In the genomic region with DNA sequence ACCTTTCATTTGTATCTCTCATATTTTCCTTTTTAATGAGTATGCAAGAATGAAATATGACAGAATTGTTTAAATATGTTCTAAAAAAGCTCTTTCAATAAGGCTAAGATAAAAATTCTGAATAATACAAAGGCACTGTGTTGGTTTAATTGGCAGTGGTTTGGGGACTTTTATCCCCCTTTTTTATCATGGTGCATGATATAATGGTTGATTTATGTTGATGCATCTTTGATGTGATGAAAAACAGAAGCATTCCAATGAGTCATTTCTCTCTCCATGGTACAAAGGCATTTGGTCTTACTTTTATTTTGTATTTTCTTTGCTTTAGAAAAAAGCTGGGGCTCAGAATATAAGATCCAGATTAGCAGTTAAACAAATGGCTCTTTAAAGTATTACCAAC, we compare ENCODE assay signal across 1 cellular context.
TF ChIP-seq lines count a peak whose summit lies in the region.

No MANE protein-coding gene starts in this region.

TF ChIP-seq in SK-N-SH treated with all-trans-retinoic acid at 6 μM for 48 hours, 23 proteins besides CTCF, POLR2A, EP300 and RAD21 (continued from another document):
- TF ChIP-seq, protein P1, sequence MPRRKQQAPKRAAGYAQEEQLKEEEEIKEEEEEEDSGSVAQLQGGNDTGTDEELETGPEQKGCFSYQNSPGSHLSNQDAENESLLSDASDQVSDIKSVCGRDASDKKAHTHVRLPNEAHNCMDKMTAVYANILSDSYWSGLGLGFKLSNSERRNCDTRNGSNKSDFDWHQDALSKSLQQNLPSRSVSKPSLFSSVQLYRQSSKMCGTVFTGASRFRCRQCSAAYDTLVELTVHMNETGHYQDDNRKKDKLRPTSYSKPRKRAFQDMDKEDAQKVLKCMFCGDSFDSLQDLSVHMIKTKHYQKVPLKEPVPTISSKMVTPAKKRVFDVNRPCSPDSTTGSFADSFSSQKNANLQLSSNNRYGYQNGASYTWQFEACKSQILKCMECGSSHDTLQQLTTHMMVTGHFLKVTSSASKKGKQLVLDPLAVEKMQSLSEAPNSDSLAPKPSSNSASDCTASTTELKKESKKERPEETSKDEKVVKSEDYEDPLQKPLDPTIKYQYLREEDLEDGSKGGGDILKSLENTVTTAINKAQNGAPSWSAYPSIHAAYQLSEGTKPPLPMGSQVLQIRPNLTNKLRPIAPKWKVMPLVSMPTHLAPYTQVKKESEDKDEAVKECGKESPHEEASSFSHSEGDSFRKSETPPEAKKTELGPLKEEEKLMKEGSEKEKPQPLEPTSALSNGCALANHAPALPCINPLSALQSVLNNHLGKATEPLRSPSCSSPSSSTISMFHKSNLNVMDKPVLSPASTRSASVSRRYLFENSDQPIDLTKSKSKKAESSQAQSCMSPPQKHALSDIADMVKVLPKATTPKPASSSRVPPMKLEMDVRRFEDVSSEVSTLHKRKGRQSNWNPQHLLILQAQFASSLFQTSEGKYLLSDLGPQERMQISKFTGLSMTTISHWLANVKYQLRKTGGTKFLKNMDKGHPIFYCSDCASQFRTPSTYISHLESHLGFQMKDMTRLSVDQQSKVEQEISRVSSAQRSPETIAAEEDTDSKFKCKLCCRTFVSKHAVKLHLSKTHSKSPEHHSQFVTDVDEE (CRISPR knock-in tag; IDR thresholded peaks at IDR 0.05), result no peak
- TF ChIP-seq SNAI2 (CRISPR knock-in tag; IDR thresholded peaks at IDR 0.05) (no peak), PATZ1 (CRISPR knock-in tag; IDR thresholded peaks at IDR 0.05; ENCODE audit: borderline replicate concordance) (peak; percentile 85)
